34 cellular contexts compared by ENCODE assay signal in genomic region chr1:216598448-216598847, GRCh38.
"Had no signal": no experiment of that assay in that cellular context is flagged by ENCODE, and none has a peak within 500 bp of the region (broad histone marks: within the 10 kb centered on the region; RNA-seq: fewer than 3 reads in every experiment).

No MANE protein-coding gene starts in this region.

- H3K27ac Mint-ChIP-seq: activated CD8-positive, alpha-beta T cell treated with anti-CD3 and anti-CD28 coated beads, Interleukin-2, amount 10 ng/mL, durations not matched to agents 7 days and 5 days; activated naive CD4-positive, alpha-beta T cell treated with anti-CD3 and anti-CD28 coated beads, Interleukin-2, amount 50 U/mL, for 72 hours; activated naive CD8-positive, alpha-beta T cell treated with anti-CD3 and anti-CD28 coated beads, Interleukin-2, amount 50 U/mL, for 24 hours; activated T-cell treated with anti-CD3 and anti-CD28 coated beads, Interleukin-2, amount 50 U/mL, for 24 hours; activated T-helper 1 cell treated with anti-CD3 and anti-CD28 coated beads, Interleukin-12 subunit alpha, Interleukin-12 subunit beta, Interleukin-2, Interleukin-4 antibody, amounts not matched to agents 30 ng/mL and 10 ng/mL and 1 ng/mL, durations not matched to agents 14 hours and 24 hours and 36 hours had no signal

- H3K4me3 ChIP-seq: ascending aorta, body of pancreas, MG63, SJCRH30 had no signal

- H3K9me3 Mint-ChIP-seq: activated naive CD8-positive, alpha-beta T cell treated with anti-CD3 and anti-CD28 coated beads, Interleukin-2, amount 50 U/mL, for 24 hours; activated T-cell treated with anti-CD3 and anti-CD28 coated beads, Interleukin-2, amount 50 U/mL, for 24 hours; activated T-helper 1 cell treated with anti-CD3 and anti-CD28 coated beads, Interleukin-12 subunit alpha, Interleukin-12 subunit beta, Interleukin-2, Interleukin-4 antibody, amounts not matched to agents 30 ng/mL and 10 ng/mL and 1 ng/mL, durations not matched to agents 14 hours and 24 hours and 36 hours had no signal

- H3K36me3 ChIP-seq: ascending aorta, MG63, SJCRH30 had no signal

- H3K9me3 ChIP-seq: ascending aorta, body of pancreas, MG63, SJCRH30, SK-N-SH had no signal

- DNase-seq: activated CD4-positive, alpha-beta T cell treated with anti-CD3 and anti-CD28 coated beads for 48 hours; activated CD4-positive, alpha-beta T cell treated with anti-CD3 and anti-CD28 coated beads, Interleukin-2, amount 50 U/mL, for 4 hours; activated CD4-positive, CD25-positive, alpha-beta regulatory T cell treated with anti-CD3 and anti-CD28 coated beads, Interleukin-2, amount 50 U/mL, for 72 hours; activated CD8-positive, alpha-beta memory T cell treated with anti-CD3 and anti-CD28 coated beads, Interleukin-2, amount 50 U/mL, for 48 hours; activated CD8-positive, alpha-beta T cell treated with anti-CD3 and anti-CD28 coated beads, Interleukin-2, amount 10 ng/mL, durations not matched to agents 7 days and 5 days; activated effector memory CD4-positive, alpha-beta T cell treated with Interleukin-2 at 50 U/mL for 16 hours; activated naive CD4-positive, alpha-beta T cell; activated naive CD8-positive, alpha-beta T cell treated with anti-CD3 and anti-CD28 coated beads, Interleukin-2, amount 50 U/mL, for 24 hours; activated T-cell treated with anti-CD3 and anti-CD28 coated beads, Interleukin-2, amount 50 U/mL, for 24 hours; amniotic stem cell; body of pancreas; central memory CD4-positive, alpha-beta T cell; MG63; MV-4-11; NCI-H1092 treated with DMSO at 0.1 percent for 48 hours; NCI-H1436; NCI-H1694 treated with DMSO at 0.1 percent for 48 hours; NCI-H2081; NCI-H2171; NCI-H2227 treated with DMSO at 0.1 percent for 48 hours; NCI-H526; NCI-H82; OCI-M1; RPMI8226; SJCRH30; SK-N-SH; T-helper 1 cell had no signal

- H3K36me3 Mint-ChIP-seq: activated naive CD4-positive, alpha-beta T cell treated with anti-CD3 and anti-CD28 coated beads, Interleukin-2, amount 50 U/mL, for 72 hours had no signal

- H3K9ac ChIP-seq: SK-N-SH had no signal

- H3K4me3 Mint-ChIP-seq: activated CD8-positive, alpha-beta T cell treated with anti-CD3 and anti-CD28 coated beads, Interleukin-2, amount 10 ng/mL, durations not matched to agents 7 days and 5 days; activated naive CD8-positive, alpha-beta T cell treated with anti-CD3 and anti-CD28 coated beads, Interleukin-2, amount 50 U/mL, for 24 hours; activated T-cell treated with anti-CD3 and anti-CD28 coated beads, Interleukin-2, amount 50 U/mL, for 24 hours; activated T-helper 1 cell treated with anti-CD3 and anti-CD28 coated beads, Interleukin-12 subunit alpha, Interleukin-12 subunit beta, Interleukin-2, Interleukin-4 antibody, amounts not matched to agents 30 ng/mL and 10 ng/mL and 1 ng/mL, durations not matched to agents 14 hours and 24 hours and 36 hours had no signal

- H3K27ac ChIP-seq: ascending aorta, body of pancreas, SJCRH30, VCaP had no signal

- H3K27me3 ChIP-seq: ascending aorta, body of pancreas, MG63, SJCRH30 had no signal

- H3K4me1 ChIP-seq: ascending aorta had no signal

- FAIRE-seq: bronchial epithelial cell had no signal

- ATAC-seq: activated CD8-positive, alpha-beta T cell treated with anti-CD3 and anti-CD28 coated beads, Interleukin-2, amount 10 ng/mL, durations not matched to agents 7 days and 5 days; activated naive CD4-positive, alpha-beta T cell treated with anti-CD3 and anti-CD28 coated beads, Interleukin-2, amount 50 U/mL, for 72 hours; activated naive CD8-positive, alpha-beta T cell treated with anti-CD3 and anti-CD28 coated beads, Interleukin-2, amount 50 U/mL, for 24 hours; body of pancreas; Panc1; Right ventricle myocardium inferior had no signal
